ENCODE assay signal across 25 cellular contexts in genomic region chr17:21548236-21548635, GRCh38.
DNase-seq lines count a peak whose midpoint lies in the region; ATAC-seq, FAIRE-seq and TF ChIP-seq lines count a peak whose summit lies in the region.
"Had no signal": no experiment of that assay in that cellular context is flagged by ENCODE, and none has a peak within 500 bp of the region (broad histone marks: within the 10 kb centered on the region; RNA-seq: fewer than 3 reads in every experiment).

No MANE protein-coding gene starts in this region.

- no peaks in the 10 kb centered on the region for H3F3A ChIP-seq in MM.1S (ENCODE audit: insufficient read depth, low read length)

- CTCF ChIA-PET in OCI-LY7 (lab: Charles Lee; ENCODE audit: unreplicated experiment): no interaction called here

- H3K36me3 Mint-ChIP-seq in stimulated activated naive CD8-positive, alpha-beta T cell treated with anti-CD3 and anti-CD28 coated beads, Interleukin-15, Interleukin-2, amounts not matched to agents 100 ng/mL and 50 ng/mL, for 24 hours (ENCODE audit: low read depth): peaks cover 47% of the 10 kb centered on the region

- H3K27ac ChIP-seq in OCI-LY7 (ENCODE audit: low read depth, low read length, poor library complexity, severe bottlenecking) (no peak overlapping the region), MM.1S (ENCODE audit: low read length) (no peak overlapping the region)
- H3K27ac ChIP-seq: right lobe of liver, SJCRH30 had no signal

- H3K9me3 Mint-ChIP-seq in stimulated activated naive CD8-positive, alpha-beta T cell treated with anti-CD3 and anti-CD28 coated beads, Interleukin-15, Interleukin-2, amounts not matched to agents 100 ng/mL and 50 ng/mL, for 24 hours: no peaks in the 10 kb centered on the region
- H3K9me3 Mint-ChIP-seq: central memory CD8-positive, alpha-beta T cell had no signal

- peaks cover 31% of the 10 kb centered on the region for H3K4me1 Mint-ChIP-seq in stimulated activated naive CD8-positive, alpha-beta T cell treated with anti-CD3 and anti-CD28 coated beads, Interleukin-15, Interleukin-2, amounts not matched to agents 100 ng/mL and 50 ng/mL, for 24 hours (ENCODE audit: low read depth)

- H3K36me3 ChIP-seq in OCI-LY7 (ENCODE audit: insufficient read depth, low read length) (peaks cover 12% of the 10 kb centered on the region), bronchial epithelial cell (ENCODE audit: control insufficient read depth, insufficient read depth, low read length) (peaks cover 2% of the 10 kb centered on the region), MM.1S (replicated peaks; ENCODE audit: insufficient read depth, low read length) (no peaks in the 10 kb centered on the region), MG63 (peaks cover 51% of the 10 kb centered on the region)
- H3K36me3 ChIP-seq: right lobe of liver had no signal

- H3K27ac Mint-ChIP-seq in stimulated activated naive CD8-positive, alpha-beta T cell treated with anti-CD3 and anti-CD28 coated beads, Interleukin-15, Interleukin-2, amounts not matched to agents 100 ng/mL and 50 ng/mL, for 24 hours: no peak overlapping the region
- H3K27ac Mint-ChIP-seq: activated CD8-positive, alpha-beta memory T cell treated with anti-CD3 and anti-CD28 coated beads, Interleukin-2, amount 10 ng/mL, durations not matched to agents 7 days and 5 days had no signal

- ATAC-seq in stimulated activated naive CD8-positive, alpha-beta T cell treated with anti-CD3 and anti-CD28 coated beads, Interleukin-15, Interleukin-2, amounts not matched to agents 100 U/mL and 50 U/mL, for 24 hours: no peak
- ATAC-seq: activated CD8-positive, alpha-beta memory T cell treated with anti-CD3 and anti-CD28 coated beads, Interleukin-2, amount 10 ng/mL, durations not matched to agents 7 days and 5 days; Panc1; right lobe of liver had no signal

- no TSS peak for BruUV-seq in OCI-LY7 (replicated peaks; lab: Mats Ljungman, UMichigan)

- intact Hi-C loops in OCI-LY7 (cut with micrococcal nuclease; ENCODE audit: unreplicated experiment): no loop called here

- no peaks in the 10 kb centered on the region for H3K9me3 ChIP-seq in OCI-LY7 (ENCODE audit: low read length)
- H3K9me3 ChIP-seq in MM.1S (replicated peaks; ENCODE audit: insufficient read depth, low read length): no peaks in the 10 kb centered on the region
- peaks cover 2% of the 10 kb centered on the region for H3K9me3 ChIP-seq in MG63
- H3K9me3 ChIP-seq: right lobe of liver, SJCRH30 had no signal

- H3K27me3 Mint-ChIP-seq in stimulated activated naive CD8-positive, alpha-beta T cell treated with anti-CD3 and anti-CD28 coated beads, Interleukin-15, Interleukin-2, amounts not matched to agents 100 ng/mL and 50 ng/mL, for 24 hours: peaks cover 14% of the 10 kb centered on the region

- peak overlapping the region; percentile 45 for H3K4me3 Mint-ChIP-seq in stimulated activated naive CD8-positive, alpha-beta T cell treated with anti-CD3 and anti-CD28 coated beads, Interleukin-15, Interleukin-2, amounts not matched to agents 100 ng/mL and 50 ng/mL, for 24 hours
- H3K4me3 Mint-ChIP-seq: activated CD8-positive, alpha-beta memory T cell treated with anti-CD3 and anti-CD28 coated beads, Interleukin-2, amount 10 ng/mL, durations not matched to agents 7 days and 5 days had no signal

- H3K9ac ChIP-seq in MM.1S (ENCODE audit: low read length): no peak overlapping the region

- POLR2A ChIA-PET in OCI-LY7 (lab: Charles Lee): no interaction called here

- no peak for DNase-seq in stimulated activated naive CD8-positive, alpha-beta T cell treated with anti-CD3 and anti-CD28 coated beads, Interleukin-15, Interleukin-2, amounts not matched to agents 100 U/mL and 50 U/mL, for 24 hours
- DNase-seq in OCI-LY7 (ENCODE audit: low spot score) (no peak), bronchial epithelial cell (ENCODE audit: low read depth) (no peak), MM.1S (no peak), HUDEP-2 (lab: John Stamatoyannopoulos, UW; ENCODE audit: unreplicated experiment in 76 of 76) (no peak), MG63 (no peak), D721Med (ENCODE audit: insufficient read length, low spot score) (no peak)
- DNase-seq: activated CD4-positive, alpha-beta T cell treated with anti-CD3 and anti-CD28 coated beads for 4 hours; activated CD8-positive, alpha-beta memory T cell treated with anti-CD3 and anti-CD28 coated beads, Interleukin-2, amount 10 ng/mL, durations not matched to agents 7 days and 5 days; activated gamma-delta T cell treated with Interleukin-2 at 50 U/mL for 16 hours; aorta; foreskin melanocyte; GF-D8; hypothalamus; NCI-H1092 treated with DMSO at 0.1 percent for 48 hours; NCI-H2029; NCI-H446; right lobe of liver; SJCRH30; stimulated activated CD8-positive, alpha-beta memory T cell treated with anti-CD3 and anti-CD28 coated beads, Interleukin-4, amount 100 ng/mL, for 48 hours; substantia nigra; T-helper 1 cell had no signal

- H3K4me1 ChIP-seq in OCI-LY7 (ENCODE audit: insufficient read depth, low read length, poor library complexity, severe bottlenecking): peaks cover 21% of the 10 kb centered on the region
- peaks cover 7% of the 10 kb centered on the region; the same call in 1 of the 2 replicates for H3K4me1 ChIP-seq in MM.1S (ENCODE audit: low read length)
- H3K4me1 ChIP-seq: right lobe of liver, SJCRH30 had no signal

- no peak for TF ChIP-seq CTCF in OCI-LY7 (conservative IDR thresholded peaks at IDR 0.05; ENCODE audit: low read length)
- no peak for TF ChIP-seq CTCF in bronchial epithelial cell (IDR thresholded peaks at IDR 0.05; ENCODE audit: insufficient read depth, low read length, severe bottlenecking)
- no peak for TF ChIP-seq CTCF in MM.1S (IDR thresholded peaks at IDR 0.05; ENCODE audit: low read length)
- no peak for TF ChIP-seq CTCF in D721Med (IDR thresholded peaks at IDR 0.05; ENCODE audit: insufficient read depth, missing control alignments)

- FAIRE-seq in bronchial epithelial cell (lab: Jason Lieb, UNC) (peak; percentile 82), D721Med (lab: Jason Lieb, UNC) (no peak)

- H3K4me2 ChIP-seq in OCI-LY7 (ENCODE audit: low read length): peak overlapping the region; percentile 96; the same call in 1 of the 2 replicates
- no peak overlapping the region for H3K4me2 ChIP-seq in MM.1S (ENCODE audit: low read depth, low read length)

- H3K9me2 ChIP-seq in OCI-LY7 (ENCODE audit: insufficient read depth, low read length) (no peaks in the 10 kb centered on the region), MM.1S (replicated peaks; ENCODE audit: insufficient read depth, low read length) (no peaks in the 10 kb centered on the region)

- H2AFZ ChIP-seq in OCI-LY7 (ENCODE audit: low read length): no peak overlapping the region
- H2AFZ ChIP-seq in MM.1S (ENCODE audit: low read length): no peak overlapping the region

- H4K20me1 ChIP-seq in OCI-LY7 (ENCODE audit: insufficient read depth, low read length): no peaks in the 10 kb centered on the region; the same call in 1 of the 2 replicates
- no peaks in the 10 kb centered on the region for H4K20me1 ChIP-seq in MM.1S (ENCODE audit: insufficient read depth, low read length)

- H3K27me3 ChIP-seq in bronchial epithelial cell (ENCODE audit: control insufficient read depth, insufficient read depth, low read length) (no peaks in the 10 kb centered on the region), MM.1S (replicated peaks; ENCODE audit: insufficient read depth, low read length) (peaks cover 15% of the 10 kb centered on the region), MG63 (peaks cover 9% of the 10 kb centered on the region)
- H3K27me3 ChIP-seq: right lobe of liver had no signal

- H3K79me2 ChIP-seq in OCI-LY7 (ENCODE audit: insufficient read depth, low read depth, low read length): peaks cover 6% of the 10 kb centered on the region; the same call in 1 of the 2 replicates
- no peaks in the 10 kb centered on the region for H3K79me2 ChIP-seq in MM.1S (ENCODE audit: low read length)

- no peak overlapping the region for H3K4me3 ChIP-seq in OCI-LY7 (ENCODE audit: low read depth, low read length, poor library complexity, severe bottlenecking)
- H3K4me3 ChIP-seq in bronchial epithelial cell (ENCODE audit: low read depth, low read length): no peak overlapping the region
- H3K4me3 ChIP-seq in MM.1S (ENCODE audit: low read length): no peak overlapping the region
- H3K4me3 ChIP-seq in MG63: no peak overlapping the region
- H3K4me3 ChIP-seq: right lobe of liver, SJCRH30 had no signal
